Comparison of ENCODE assay signal across 8 cellular contexts in the genomic region with DNA sequence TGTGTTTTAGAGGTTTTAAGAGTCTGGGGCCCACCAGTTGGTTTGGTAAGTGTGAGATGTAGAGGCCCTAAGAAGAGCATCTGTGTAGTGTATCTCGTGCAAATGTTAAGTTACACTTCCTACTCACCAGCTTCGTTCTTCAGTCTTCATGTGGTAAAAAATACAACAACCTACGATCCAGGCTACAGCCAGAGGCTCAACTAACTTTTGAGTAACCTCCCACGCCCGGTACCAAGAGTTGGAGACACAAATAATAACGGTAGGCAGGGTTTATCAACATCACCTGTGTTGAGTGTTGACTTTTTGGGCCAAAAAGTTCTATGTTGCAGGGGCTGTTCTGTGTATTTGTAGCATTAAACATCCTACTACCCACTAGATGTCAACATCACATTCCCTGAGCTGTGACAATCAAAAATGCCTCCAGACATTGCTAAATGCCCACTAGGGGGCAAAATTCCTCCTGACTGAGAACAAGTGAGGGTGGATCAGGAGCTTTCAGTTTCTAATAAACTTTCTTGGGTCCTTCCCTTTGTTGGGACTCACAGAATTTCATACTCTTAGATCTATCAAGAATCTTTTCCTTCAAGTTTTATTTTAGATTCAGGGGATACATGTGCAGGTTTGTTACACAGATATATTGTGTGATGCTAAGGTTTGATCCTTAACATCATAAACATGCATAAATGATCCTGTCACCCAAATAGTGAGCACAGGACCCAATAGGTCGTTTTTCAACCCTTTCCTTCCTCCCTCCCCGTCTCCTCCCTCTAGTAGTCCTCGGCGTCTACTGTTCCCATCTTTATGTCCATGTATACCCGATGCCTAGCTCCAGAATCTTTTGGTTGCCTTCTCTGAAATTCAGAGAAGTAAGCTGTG.
A peak's percentile ranks its signal among the peaks of the same experiment; 100 is the strongest.
DNase-seq lines count a peak whose midpoint lies in the region; ATAC-seq and TF ChIP-seq lines count a peak whose summit lies in the region.

No MANE protein-coding gene starts in this region.

- peak overlapping the region; percentile 20 for H3K27ac Mint-ChIP-seq in activated B cell treated with CpG ODN at 0.5 μM for 24 hours
- H3K27ac Mint-ChIP-seq in stimulated activated effector memory CD8-positive, alpha-beta T cell treated with anti-CD3 and anti-CD28 coated beads, Interleukin-12 subunit alpha, Interleukin-12 subunit beta, amount 100 ng/mL, for 72 hours = no peak overlapping the region

- peaks cover 17% of the 10 kb centered on the region for H3K4me1 Mint-ChIP-seq in activated B cell treated with CpG ODN at 0.5 μM for 24 hours
- H3K4me1 Mint-ChIP-seq in stimulated activated effector memory CD8-positive, alpha-beta T cell treated with anti-CD3 and anti-CD28 coated beads, Interleukin-12 subunit alpha, Interleukin-12 subunit beta, amount 100 ng/mL, for 72 hours = peaks cover 13% of the 10 kb centered on the region

- intact Hi-C loops in activated B cell treated with CpG ODN at 0.5 μM for 24 hours (cut with micrococcal nuclease) = loop anchor here (1.0 kb wide), 5 partner anchors 96 to 910 kb away; no protein-coding TSS in a partner anchor

- no peaks in the 10 kb centered on the region for H3K36me3 Mint-ChIP-seq in activated B cell treated with CpG ODN at 0.5 μM for 24 hours (ENCODE audit: low read depth)
- no peaks in the 10 kb centered on the region for H3K36me3 Mint-ChIP-seq in stimulated activated effector memory CD8-positive, alpha-beta T cell treated with anti-CD3 and anti-CD28 coated beads, Interleukin-12 subunit alpha, Interleukin-12 subunit beta, amount 100 ng/mL, for 72 hours

- POLR2A ChIA-PET in activated B cell treated with CpG ODN at 0.5 μM for 24 hours (lab: Charles Lee) = interaction anchor here (0.6 to 1.7 kb wide), 4 partner anchors 31 to 302 kb away, joined by 5 to 9 read pairs (median 6); partner anchors contain the start of genes LRRK2 and SLC2A13

- no peaks in the 10 kb centered on the region for H3K9me3 Mint-ChIP-seq in activated B cell treated with CpG ODN at 0.5 μM for 24 hours
- no peaks in the 10 kb centered on the region for H3K9me3 Mint-ChIP-seq in stimulated activated effector memory CD8-positive, alpha-beta T cell treated with anti-CD3 and anti-CD28 coated beads, Interleukin-12 subunit alpha, Interleukin-12 subunit beta, amount 100 ng/mL, for 72 hours

- TF ChIP-seq CTCF in activated B cell treated with CpG ODN at 0.5 μM for 24 hours (IDR thresholded peaks at IDR 0.05) = peak; percentile 28

- H3K27me3 Mint-ChIP-seq in activated B cell treated with CpG ODN at 0.5 μM for 24 hours = no peaks in the 10 kb centered on the region

- DNase-seq in AG08395 (ENCODE audit: low spot score) (peak; percentile 74), NCI-H1694 treated with DMSO at 0.1 percent for 48 hours (lab: John Stamatoyannopoulos, UW) (peak; percentile 51), activated B cell treated with CpG ODN at 0.5 μM for 24 hours (no peak), dermis microvascular lymphatic vessel endothelial cell (ENCODE audit: low read depth in 2 of 2) (peak; percentile 60 to 65), lung microvascular endothelial cell (ENCODE audit: low read depth in 2 of 2) (peak; percentile 78 to 85)
- DNase-seq in stimulated activated effector memory CD8-positive, alpha-beta T cell treated with anti-CD3 and anti-CD28 coated beads, Interleukin-12 subunit alpha, Interleukin-12 subunit beta, amount 100 ng/mL, for 72 hours (ENCODE audit: low spot score in 2 of 2) = peak; percentile 16 to 67

- peak; percentile 97 for ATAC-seq in GM18502 (IDR thresholded peaks at IDR 0.05; ENCODE audit: poor library complexity, unreplicated experiment)
- ATAC-seq in HG02884 (IDR thresholded peaks at IDR 0.05; ENCODE audit: unreplicated experiment) = peak; percentile 97
- peak; percentile 84 for ATAC-seq in activated B cell treated with CpG ODN at 0.5 μM for 24 hours (ENCODE audit: low read depth)
- peak; percentile 84 for ATAC-seq in stimulated activated effector memory CD8-positive, alpha-beta T cell treated with anti-CD3 and anti-CD28 coated beads, Interleukin-12 subunit alpha, Interleukin-12 subunit beta, amount 100 ng/mL, for 72 hours

- CTCF ChIA-PET in activated B cell treated with CpG ODN at 0.5 μM for 24 hours (lab: Charles Lee) = interaction anchor here (0.7 to 3.9 kb wide), 27 partner anchors 12 to 905 kb away, joined by 3 to 58 read pairs (median 3); partner anchors contain the start of gene SLC2A13

- H3K4me3 Mint-ChIP-seq in activated B cell treated with CpG ODN at 0.5 μM for 24 hours = peak overlapping the region; percentile 68
- H3K4me3 Mint-ChIP-seq in stimulated activated effector memory CD8-positive, alpha-beta T cell treated with anti-CD3 and anti-CD28 coated beads, Interleukin-12 subunit alpha, Interleukin-12 subunit beta, amount 100 ng/mL, for 72 hours = peak overlapping the region; percentile 39
